Comparison of ENCODE assay signal across 11 cellular contexts in the genomic region with DNA sequence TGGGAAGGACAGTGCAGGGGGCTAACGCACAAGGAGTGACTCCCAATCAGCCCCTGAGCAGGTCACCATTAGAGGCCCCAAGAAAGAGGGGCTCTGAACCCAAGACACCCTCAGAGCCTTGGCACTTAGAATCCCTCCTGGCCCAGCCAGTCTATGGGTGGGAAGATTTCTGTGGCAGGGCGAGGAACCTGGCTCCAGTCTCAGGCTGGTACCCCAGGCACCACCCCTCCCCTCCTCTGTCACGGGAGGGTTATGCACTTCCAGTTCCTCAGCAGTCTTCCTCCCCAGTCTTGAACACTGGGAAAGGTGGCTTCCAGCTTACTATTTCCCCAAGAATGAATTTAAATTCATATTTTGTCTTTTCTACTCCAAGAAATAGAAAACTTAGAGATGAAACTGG. TPM values are rescaled to one million over a fixed set of nuclear protein-coding genes. Genes with fewer than 3 reads are reported as not detected.
"Had no signal": no experiment of that assay in that cellular context is flagged by ENCODE, and none has a peak within 500 bp of the region (broad histone marks: within the 10 kb centered on the region; RNA-seq: fewer than 3 reads in every experiment).

No MANE protein-coding gene starts in this region.

- H3K4me1 ChIP-seq: HAP-1 had no signal

- H3K4me2 ChIP-seq: KMS-11 had no signal

- H3K4me3 ChIP-seq: GM23248, HAP-1 had no signal

- H3K9me3 Mint-ChIP-seq: IgD-negative memory B cell had no signal

- H3K27ac Mint-ChIP-seq: IgD-negative memory B cell had no signal

- H3K27ac ChIP-seq: GM23248, HL-60, KMS-11 had no signal

- H3K4me1 Mint-ChIP-seq: IgD-negative memory B cell had no signal

- DNase-seq: GM23248, Karpas-422, KBM-7 had no signal

- H2AFZ ChIP-seq: GM23248 had no signal

- H3K9me3 ChIP-seq: HAP-1 had no signal

- ATAC-seq: HCT116, HepG2 had no signal

- H3K36me3 Mint-ChIP-seq: IgD-negative memory B cell had no signal

- H3K4me3 Mint-ChIP-seq: IgD-negative memory B cell had no signal

- H3K27me3 Mint-ChIP-seq: IgD-negative memory B cell had no signal

- H3K36me3 ChIP-seq: HAP-1 had no signal

RNA-seq across cellular contexts. Expression of gene SSTR4, which starts 27.6 kb away (rescaled TPM):
- total RNA-seq: GM23248, H1, HepG2, HT1080 had no signal
- polyA plus RNA-seq: GM23248, HepG2, IgD-negative memory B cell had no signal

RNA-seq across cellular contexts. Expression of gene THBD, which starts 42.0 kb away (rescaled TPM):
- total RNA-seq: HepG2, HT1080 had no signal
- polyA plus RNA-seq: IgD-negative memory B cell had no signal
